ENCODE assay signal across 8 cellular contexts in the genomic region with DNA sequence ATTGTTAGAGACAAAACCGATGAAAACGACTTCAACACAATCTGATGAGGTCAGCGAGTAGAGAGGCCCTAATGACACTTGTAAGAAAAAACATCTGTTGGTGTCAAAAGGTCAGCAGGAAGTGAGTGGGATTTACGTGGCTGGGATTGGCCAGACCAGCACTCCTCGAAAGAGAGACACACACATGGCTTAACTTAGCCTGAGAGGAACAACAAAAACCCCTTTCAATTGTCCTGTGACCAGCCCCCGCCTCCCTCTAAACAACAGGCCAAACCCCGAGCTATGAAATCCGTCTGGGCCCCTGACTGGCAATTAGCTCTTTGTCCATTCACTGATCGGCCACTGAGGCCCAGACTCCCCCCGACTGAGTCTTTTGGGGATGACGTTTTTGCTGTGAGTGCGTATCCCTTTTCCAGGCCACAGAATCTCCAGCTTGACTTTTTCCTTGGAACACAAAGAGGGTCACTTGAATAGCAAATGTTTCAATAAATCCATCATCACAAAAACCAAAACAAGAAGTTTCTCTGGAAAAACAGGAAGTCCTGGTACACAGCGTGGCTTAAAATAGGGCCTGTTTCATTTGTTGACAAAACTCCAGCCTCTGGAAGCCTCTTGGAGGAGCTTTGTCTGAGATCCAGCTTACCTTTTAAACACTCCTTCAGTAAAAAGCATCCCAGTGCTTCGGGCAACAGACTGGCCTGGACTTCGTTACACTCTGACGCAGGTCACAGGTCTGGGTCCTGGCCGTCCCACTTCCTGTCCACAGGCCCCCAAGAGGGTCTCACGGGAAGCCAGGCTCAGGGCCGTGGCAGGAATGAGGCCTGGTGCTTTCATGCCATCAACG.
DNase-seq lines count a peak whose midpoint lies in the region; ATAC-seq and TF ChIP-seq lines count a peak whose summit lies in the region.

No MANE protein-coding gene starts in this region.

- TF ChIP-seq CTCF in gastroesophageal sphincter (IDR thresholded peaks at IDR 0.05) (no peak), osteocyte (IDR thresholded peaks at IDR 0.05) (no peak)

- H3K4me3 ChIP-seq in gastroesophageal sphincter, result no peak overlapping the region

- no peaks in the 10 kb centered on the region for H3K27me3 ChIP-seq in gastroesophageal sphincter

- no peaks in the 10 kb centered on the region for H3K27me3 Mint-ChIP-seq in osteocyte (ENCODE audit: unreplicated experiment)

- no peak for TF ChIP-seq EP300 in gastroesophageal sphincter (IDR thresholded peaks at IDR 0.05)

- peak overlapping the region; percentile 86 to 89 (median 88) for H3K27ac ChIP-seq in gastroesophageal sphincter

- H3K9me3 Mint-ChIP-seq in osteocyte (ENCODE audit: unreplicated experiment), result no peaks in the 10 kb centered on the region

- H3K4me1 ChIP-seq in gastroesophageal sphincter, result peaks cover 15 to 98% (median 79%) of the 10 kb centered on the region in 3 donors

- WGBS in gastroesophageal sphincter (ENCODE audit: low coverage in 1 of 2), 2 donors, result 5% methylated on average over 4 to 12 of the region's 20 CpGs

- H3K27ac Mint-ChIP-seq in osteocyte (ENCODE audit: unreplicated experiment), result peak overlapping the region; percentile 93

- no peak for TF ChIP-seq POLR2A in gastroesophageal sphincter (IDR thresholded peaks at IDR 0.05)

- peaks cover 12% of the 10 kb centered on the region for H3K36me3 Mint-ChIP-seq in osteocyte (ENCODE audit: unreplicated experiment)

- no peaks in the 10 kb centered on the region for H3K9me3 ChIP-seq in gastroesophageal sphincter

- peaks cover 85% of the 10 kb centered on the region for H3K4me1 Mint-ChIP-seq in osteocyte (ENCODE audit: unreplicated experiment)

- DNase-seq in osteocyte (ENCODE audit: extremely low spot score, unreplicated experiment), result no peak
- DNase-seq in NCI-H1436 (lab: John Stamatoyannopoulos, UW), result no peak
- no peak for DNase-seq in activated CD4-positive, CD25-positive, alpha-beta regulatory T cell (lab: John Stamatoyannopoulos, UW)

- ATAC-seq in HG02870 (IDR thresholded peaks at IDR 0.05; ENCODE audit: unreplicated experiment) (peak; percentile 44), SK-N-SH treated with all-trans-retinoic acid at 6 μM for 48 hours (peak; percentile 69), gastroesophageal sphincter (peak; percentile 75), HG03565 (IDR thresholded peaks at IDR 0.05; ENCODE audit: unreplicated experiment) (no peak), GM18511 (IDR thresholded peaks at IDR 0.05; ENCODE audit: unreplicated experiment) (no peak)

- no peaks in the 10 kb centered on the region for H3K36me3 ChIP-seq in gastroesophageal sphincter

- peak overlapping the region; percentile 23 for H3K4me3 Mint-ChIP-seq in osteocyte (ENCODE audit: unreplicated experiment)

TF ChIP-seq in SK-N-SH treated with all-trans-retinoic acid at 6 μM for 48 hours, 23 proteins besides CTCF, POLR2A, EP300 and RAD21 (continues in another document):
- TF ChIP-seq TCF4 (CRISPR knock-in tag; IDR thresholded peaks at IDR 0.05; ENCODE audit: borderline replicate concordance), result peak; percentile 50; the same call in 1 of the 2 replicates
- no peak; the same call in 1 of the 2 replicates for TF ChIP-seq SNAI2 (CRISPR knock-in tag; IDR thresholded peaks at IDR 0.05)
- no peak for TF ChIP-seq ESRRG (CRISPR knock-in tag; IDR thresholded peaks at IDR 0.05)
- TF ChIP-seq ZNF565 (CRISPR knock-in tag; conservative IDR thresholded peaks at IDR 0.05; ENCODE audit: low read depth), result no peak
- TF ChIP-seq ARNTL (CRISPR knock-in tag; IDR thresholded peaks at IDR 0.05; ENCODE audit: borderline replicate concordance, low read depth), result no peak
- no peak; the same call in 1 of the 2 replicates for TF ChIP-seq GLIS3 (CRISPR knock-in tag; IDR thresholded peaks at IDR 0.05)
- no peak for TF ChIP-seq PPARA (CRISPR knock-in tag; IDR thresholded peaks at IDR 0.05; ENCODE audit: borderline replicate concordance)
- TF ChIP-seq OSR1 (CRISPR knock-in tag; IDR thresholded peaks at IDR 0.05), result no peak
- TF ChIP-seq, protein P1, sequence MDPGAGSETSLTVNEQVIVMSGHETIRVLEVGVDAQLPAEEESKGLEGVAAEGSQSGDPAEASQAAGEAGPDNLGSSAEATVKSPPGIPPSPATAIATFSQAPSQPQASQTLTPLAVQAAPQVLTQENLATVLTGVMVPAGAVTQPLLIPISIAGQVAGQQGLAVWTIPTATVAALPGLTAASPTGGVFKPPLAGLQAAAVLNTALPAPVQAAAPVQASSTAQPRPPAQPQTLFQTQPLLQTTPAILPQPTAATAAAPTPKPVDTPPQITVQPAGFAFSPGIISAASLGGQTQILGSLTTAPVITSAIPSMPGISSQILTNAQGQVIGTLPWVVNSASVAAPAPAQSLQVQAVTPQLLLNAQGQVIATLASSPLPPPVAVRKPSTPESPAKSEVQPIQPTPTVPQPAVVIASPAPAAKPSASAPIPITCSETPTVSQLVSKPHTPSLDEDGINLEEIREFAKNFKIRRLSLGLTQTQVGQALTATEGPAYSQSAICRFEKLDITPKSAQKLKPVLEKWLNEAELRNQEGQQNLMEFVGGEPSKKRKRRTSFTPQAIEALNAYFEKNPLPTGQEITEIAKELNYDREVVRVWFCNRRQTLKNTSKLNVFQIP (CRISPR knock-in tag; IDR thresholded peaks at IDR 0.05; ENCODE audit: borderline replicate concordance, low read depth), result no peak
- peak; percentile 58; the same call in 1 of the 2 replicates for TF ChIP-seq CSDC2 (CRISPR knock-in tag; IDR thresholded peaks at IDR 0.05)
- TF ChIP-seq ZNF8 (CRISPR knock-in tag; IDR thresholded peaks at IDR 0.05), result no peak
- TF ChIP-seq ZC3H10 (CRISPR knock-in tag; IDR thresholded peaks at IDR 0.05), result no peak
- no peak for TF ChIP-seq RARB (CRISPR knock-in tag; IDR thresholded peaks at IDR 0.05)
- TF ChIP-seq TOX (CRISPR knock-in tag; IDR thresholded peaks at IDR 0.05; ENCODE audit: borderline replicate concordance), result no peak
- TF ChIP-seq ZFP30 (CRISPR knock-in tag; IDR thresholded peaks at IDR 0.05), result no peak
- no peak; the same call in 1 of the 2 replicates for TF ChIP-seq ZNF70 (CRISPR knock-in tag; IDR thresholded peaks at IDR 0.05)
- no peak for TF ChIP-seq BACH2 (CRISPR knock-in tag; IDR thresholded peaks at IDR 0.05; ENCODE audit: borderline replicate concordance)
- TF ChIP-seq, protein P2, sequence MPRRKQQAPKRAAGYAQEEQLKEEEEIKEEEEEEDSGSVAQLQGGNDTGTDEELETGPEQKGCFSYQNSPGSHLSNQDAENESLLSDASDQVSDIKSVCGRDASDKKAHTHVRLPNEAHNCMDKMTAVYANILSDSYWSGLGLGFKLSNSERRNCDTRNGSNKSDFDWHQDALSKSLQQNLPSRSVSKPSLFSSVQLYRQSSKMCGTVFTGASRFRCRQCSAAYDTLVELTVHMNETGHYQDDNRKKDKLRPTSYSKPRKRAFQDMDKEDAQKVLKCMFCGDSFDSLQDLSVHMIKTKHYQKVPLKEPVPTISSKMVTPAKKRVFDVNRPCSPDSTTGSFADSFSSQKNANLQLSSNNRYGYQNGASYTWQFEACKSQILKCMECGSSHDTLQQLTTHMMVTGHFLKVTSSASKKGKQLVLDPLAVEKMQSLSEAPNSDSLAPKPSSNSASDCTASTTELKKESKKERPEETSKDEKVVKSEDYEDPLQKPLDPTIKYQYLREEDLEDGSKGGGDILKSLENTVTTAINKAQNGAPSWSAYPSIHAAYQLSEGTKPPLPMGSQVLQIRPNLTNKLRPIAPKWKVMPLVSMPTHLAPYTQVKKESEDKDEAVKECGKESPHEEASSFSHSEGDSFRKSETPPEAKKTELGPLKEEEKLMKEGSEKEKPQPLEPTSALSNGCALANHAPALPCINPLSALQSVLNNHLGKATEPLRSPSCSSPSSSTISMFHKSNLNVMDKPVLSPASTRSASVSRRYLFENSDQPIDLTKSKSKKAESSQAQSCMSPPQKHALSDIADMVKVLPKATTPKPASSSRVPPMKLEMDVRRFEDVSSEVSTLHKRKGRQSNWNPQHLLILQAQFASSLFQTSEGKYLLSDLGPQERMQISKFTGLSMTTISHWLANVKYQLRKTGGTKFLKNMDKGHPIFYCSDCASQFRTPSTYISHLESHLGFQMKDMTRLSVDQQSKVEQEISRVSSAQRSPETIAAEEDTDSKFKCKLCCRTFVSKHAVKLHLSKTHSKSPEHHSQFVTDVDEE (CRISPR knock-in tag; IDR thresholded peaks at IDR 0.05), result 0 out of 2 replicates have a peak, but pooled peaks have one; percentile 14
- TF ChIP-seq CSRNP3 (CRISPR knock-in tag; IDR thresholded peaks at IDR 0.05), result no peak
- 0 out of 2 replicates have a peak, but pooled peaks have one; percentile 30 for TF ChIP-seq ISL1 (CRISPR knock-in tag; IDR thresholded peaks at IDR 0.05)
- TF ChIP-seq ZFP3 (CRISPR knock-in tag; IDR thresholded peaks at IDR 0.05), result no peak; the same call in 1 of the 2 replicates
- TF ChIP-seq, protein P3, sequence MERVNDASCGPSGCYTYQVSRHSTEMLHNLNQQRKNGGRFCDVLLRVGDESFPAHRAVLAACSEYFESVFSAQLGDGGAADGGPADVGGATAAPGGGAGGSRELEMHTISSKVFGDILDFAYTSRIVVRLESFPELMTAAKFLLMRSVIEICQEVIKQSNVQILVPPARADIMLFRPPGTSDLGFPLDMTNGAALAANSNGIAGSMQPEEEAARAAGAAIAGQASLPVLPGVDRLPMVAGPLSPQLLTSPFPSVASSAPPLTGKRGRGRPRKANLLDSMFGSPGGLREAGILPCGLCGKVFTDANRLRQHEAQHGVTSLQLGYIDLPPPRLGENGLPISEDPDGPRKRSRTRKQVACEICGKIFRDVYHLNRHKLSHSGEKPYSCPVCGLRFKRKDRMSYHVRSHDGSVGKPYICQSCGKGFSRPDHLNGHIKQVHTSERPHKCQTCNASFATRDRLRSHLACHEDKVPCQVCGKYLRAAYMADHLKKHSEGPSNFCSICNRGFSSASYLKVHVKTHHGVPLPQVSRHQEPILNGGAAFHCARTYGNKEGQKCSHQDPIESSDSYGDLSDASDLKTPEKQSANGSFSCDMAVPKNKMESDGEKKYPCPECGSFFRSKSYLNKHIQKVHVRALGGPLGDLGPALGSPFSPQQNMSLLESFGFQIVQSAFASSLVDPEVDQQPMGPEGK (CRISPR knock-in tag; IDR thresholded peaks at IDR 0.05; ENCODE audit: borderline replicate concordance), result no peak

Comparison
In these comparisons a context has a peak if more than half of its experiments do, and no peak if none do; other contexts are left out.
1. ATAC-seq: peak in HG02870 (single experiment), SK-N-SH treated with all-trans-retinoic acid at 6 μM for 48 hours (single experiment) and gastroesophageal sphincter (single experiment); none in HG03565 (single experiment) and GM18511 (single experiment).